24 cellular contexts compared by ENCODE assay signal in the genomic region with DNA sequence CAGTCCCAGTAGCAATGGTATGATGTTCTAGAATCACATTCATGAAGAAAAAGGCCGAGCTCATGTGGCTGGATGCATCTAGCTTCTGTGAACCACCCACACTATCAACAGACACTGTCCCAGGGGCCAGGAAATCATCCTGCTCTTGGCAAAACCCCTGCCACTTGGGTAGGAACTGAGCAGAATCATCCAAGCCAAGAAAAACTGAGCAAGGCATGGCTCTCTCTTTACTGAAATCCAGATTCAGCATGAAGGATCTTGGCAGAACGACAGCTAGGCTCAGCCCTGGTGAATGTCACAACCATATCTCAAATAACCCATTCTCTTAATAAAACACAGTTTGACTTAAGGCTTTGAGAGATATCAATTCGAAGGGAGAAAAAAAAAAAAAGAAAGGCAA.
A peak's percentile ranks its signal among the peaks of the same experiment; 100 is the strongest.
DNase-seq lines count a peak whose midpoint lies in the region; ATAC-seq, FAIRE-seq and TF ChIP-seq lines count a peak whose summit lies in the region.
"Had no signal": no experiment of that assay in that cellular context is flagged by ENCODE, and none has a peak within 500 bp of the region (broad histone marks: within the 10 kb centered on the region; RNA-seq: fewer than 3 reads in every experiment).

No MANE protein-coding gene starts in this region.

- in situ Hi-C loops in HepG2 (cut with HindIII; ENCODE audit: extremely low pct_ligation_motif_present, low pct_unique_long_range_greater_than_20kb): no loop called here

- H3K4me2 ChIP-seq in HepG2 (ENCODE audit: low read depth, low read length): no peak overlapping the region
- H3K4me2 ChIP-seq: SK-N-SH had no signal

- H3K36me3 ChIP-seq in liver (ENCODE audit: control insufficient read depth in 4 of 4, insufficient read depth in 3 of 4, low read depth in 1 of 4, low read length in 3 of 4) (no peaks in the 10 kb centered on the region), HepG2 (replicated peaks in 1 of 2; ENCODE audit: control insufficient read depth in 1 of 2, insufficient read depth in 2 of 2, low read length in 2 of 2) (no peaks in the 10 kb centered on the region), SJCRH30 (no peaks in the 10 kb centered on the region)

- TF ChIP-seq RAD21 in liver (IDR thresholded peaks at IDR 0.05): peak in 1 of 2 donors; percentile 18
- no peak for TF ChIP-seq RAD21 in HepG2 (CRISPR knock-in tag; IDR thresholded peaks at IDR 0.05)

- H3K27me3 ChIP-seq in liver (ENCODE audit: control insufficient read depth in 4 of 4, insufficient read depth in 4 of 4, low read length in 3 of 4): no peaks in the 10 kb centered on the region
- H3K27me3 ChIP-seq in HepG2 (ENCODE audit: control insufficient read depth in 1 of 2, insufficient read depth in 2 of 2, low read length in 2 of 2): no peaks in the 10 kb centered on the region
- no peaks in the 10 kb centered on the region for H3K27me3 ChIP-seq in SJCRH30

- H2AFZ ChIP-seq in HepG2 (ENCODE audit: low read length): no peak overlapping the region

- no peak overlapping the region for H3K27ac ChIP-seq in liver (ENCODE audit: low read depth in 1 of 2, low read length in 2 of 2)
- H3K27ac ChIP-seq in HepG2 (ENCODE audit: extremely low read length, insufficient read depth, low read length): no peak overlapping the region
- H3K27ac ChIP-seq in SJCRH30: no peak overlapping the region
- H3K27ac ChIP-seq: 22Rv1, C4-2B, RWPE1 had no signal

- CTCF ChIA-PET in HepG2 (lab: Yijun Ruan, JAX; ENCODE audit: low intra/inter-chr PET ratio, low total read pairs): no interaction called here

- FAIRE-seq in HepG2 (lab: Jason Lieb, UNC): no peak

- 63% methylated on average over 3 of the region's 3 CpGs for whole genome bisulfite sequencing in liver
- WGBS in HepG2 (ENCODE audit: low lambda C conversion rate): 0% methylated on average over 3 of the region's 3 CpGs

- H3K9me3 ChIP-seq in liver (ENCODE audit: control insufficient read depth in 4 of 4, low read length in 3 of 4): no peaks in the 10 kb centered on the region
- no peaks in the 10 kb centered on the region for H3K9me3 ChIP-seq in HepG2 (ENCODE audit: low read length)
- no peaks in the 10 kb centered on the region for H3K9me3 ChIP-seq in SJCRH30 (replicated peaks)
- H3K9me3 ChIP-seq: Caco-2, SK-N-SH had no signal

- intact Hi-C loops in HepG2 (cut with micrococcal nuclease; ENCODE audit: unreplicated experiment): no loop called here
- intact Hi-C loops in sciatic nerve (cut with DNase I): no loop called here

- H3K4me3 ChIP-seq in liver (ENCODE audit: low read depth in 1 of 3, low read length in 3 of 3): no peak overlapping the region
- no peak overlapping the region for H3K4me3 ChIP-seq in HepG2 (replicated peaks in 1 of 3; ENCODE audit: insufficient read depth in 1 of 3, low read depth in 2 of 3, low read length in 3 of 3)
- H3K4me3 ChIP-seq in SJCRH30: no peak overlapping the region

- BruUV-seq in HepG2 (replicated peaks; lab: Mats Ljungman, UMichigan): no TSS peak

- TF ChIP-seq CTCF in liver (IDR thresholded peaks at IDR 0.05; ENCODE audit: low read depth, low read length, missing input control) (no peak), HepG2 (CRISPR knock-in tag; IDR thresholded peaks at IDR 0.05) (no peak)

- peak; percentile 23 to 29 for DNase-seq in NCI-H526 (lab: John Stamatoyannopoulos, UW)
- DNase-seq in NCI-H526 treated with DMSO at 0.1 percent for 48 hours (lab: John Stamatoyannopoulos, UW): no peak
- DNase-seq in HepG2 (ENCODE audit: low spot score): no peak
- no peak for DNase-seq in sciatic nerve (ENCODE audit: low spot score)
- no peak for DNase-seq in SJCRH30
- no peak for DNase-seq in EL
- DNase-seq: Caco-2; CD8-positive, alpha-beta T cell; H7; Karpas-422; NCI-H1092 treated with DMSO at 0.1 percent for 48 hours; NCI-H1436; NCI-H187; NCI-H2081 treated with DMSO at 0.1 percent for 48 hours; NCI-H2171 treated with DMSO at 0.1 percent for 48 hours; NCI-H524; NCI-H82; SIG-M5; SK-N-SH had no signal

- H3K9ac ChIP-seq in liver (ENCODE audit: low read depth in 1 of 2, low read length in 2 of 2): no peak overlapping the region
- H3K9ac ChIP-seq in HepG2 (ENCODE audit: insufficient read depth, low read depth, low read length): no peak overlapping the region
- H3K9ac ChIP-seq: SK-N-SH had no signal

- H3K79me2 ChIP-seq in HepG2 (ENCODE audit: insufficient read depth, low read length): no peaks in the 10 kb centered on the region

- POLR2A ChIA-PET in HepG2 (lab: Yijun Ruan, JAX): no interaction called here

- ATAC-seq in HepG2 (no peak), sciatic nerve (peak; percentile 36)
- ATAC-seq: CD8-positive, alpha-beta T cell; Panc1 had no signal

- no peaks in the 10 kb centered on the region for H3K4me1 ChIP-seq in liver (ENCODE audit: control insufficient read depth in 4 of 4, insufficient read depth in 4 of 4, low read length in 3 of 4)
- no peaks in the 10 kb centered on the region for H3K4me1 ChIP-seq in HepG2 (ENCODE audit: insufficient read depth, low read length)
- no peaks in the 10 kb centered on the region for H3K4me1 ChIP-seq in SJCRH30
- H3K4me1 ChIP-seq: Caco-2 had no signal

- TF ChIP-seq POLR2A in HepG2 (IDR thresholded peaks at IDR 0.05; ENCODE audit: insufficient read depth in 1 of 2, low read depth in 2 of 2, low read length in 2 of 2): no peak

- TF ChIP-seq EP300 in HepG2 (IDR thresholded peaks at IDR 0.05; ENCODE audit: low read depth in 2 of 2, low read length in 2 of 2): no peak
- TF ChIP-seq EP300 in HepG2 (CRISPR knock-in tag; IDR thresholded peaks at IDR 0.05; ENCODE audit: borderline replicate concordance): no peak

- no peaks in the 10 kb centered on the region for H4K20me1 ChIP-seq in HepG2 (ENCODE audit: insufficient read depth, low read length)

TF ChIP-seq in liver, 16 proteins besides CTCF, POLR2A, EP300 and RAD21:
- TF ChIP-seq ATF3 (IDR thresholded peaks at IDR 0.05) (no peak), REST (IDR thresholded peaks at IDR 0.05) (no peak), HNF4G (IDR thresholded peaks at IDR 0.05) (no peak), NR2F2 (IDR thresholded peaks at IDR 0.05) (peak; percentile 30), GABPA (IDR thresholded peaks at IDR 0.05 in 1 of 2, conservative IDR thresholded peaks at IDR 0.05 in 1 of 2) (no peak)

TF ChIP-seq in HepG2, 621 proteins besides CTCF, POLR2A, EP300 and RAD21:
- TF ChIP-seq ZNF850 (CRISPR knock-in tag; conservative IDR thresholded peaks at IDR 0.05) (no peak), HDAC6 (IDR thresholded peaks at IDR 0.05; ENCODE audit: low read depth, low read length) (no peak), ZNF430 (CRISPR knock-in tag; IDR thresholded peaks at IDR 0.05) (no peak), ZNF629 (CRISPR knock-in tag; conservative IDR thresholded peaks at IDR 0.05) (no peak), ZNF441 (CRISPR knock-in tag; IDR thresholded peaks at IDR 0.05; ENCODE audit: borderline replicate concordance) (no peak), TBX2 (CRISPR knock-in tag; IDR thresholded peaks at IDR 0.05; ENCODE audit: borderline replicate concordance) (no peak), NR2F2 (IDR thresholded peaks at IDR 0.05; ENCODE audit: borderline replicate concordance, low read depth) (no peak)
TF ChIP-seq in HepG2: peak in this region for 0.

Comparison
In these comparisons a context has a peak if more than half of its experiments do, and no peak if none do; other contexts are left out.
1. DNase-seq: peak in NCI-H526 (2 of 2); none in NCI-H526 treated with DMSO at 0.1 percent for 48 hours (single experiment), HepG2 (single experiment), sciatic nerve (single experiment), SJCRH30 (0 of 2) and EL (single experiment).